In genomic region chr7:1239455-1240295, GRCh38 we compare ENCODE assay signal across 1 cellular context.
TF ChIP-seq lines count a peak whose summit lies in the region.

No MANE protein-coding gene starts in this region.

TF ChIP-seq in H1, 55 proteins besides CTCF, POLR2A, EP300 and RAD21:
- peak; percentile 25 for TF ChIP-seq SUZ12 (IDR thresholded peaks at IDR 0.05; ENCODE audit: low read length)
- TF ChIP-seq CHD2 (IDR thresholded peaks at IDR 0.05; ENCODE audit: low read length): no peak
- no peak for TF ChIP-seq JUN (IDR thresholded peaks at IDR 0.05; ENCODE audit: low read depth, low read length)
- peak; percentile 77 for TF ChIP-seq RNF2 (IDR thresholded peaks at IDR 0.05; ENCODE audit: borderline replicate concordance, low read depth, low read length, missing control alignments, poor library complexity, severe bottlenecking)
- TF ChIP-seq NANOG (IDR thresholded peaks at IDR 0.05; ENCODE audit: insufficient read depth, low read depth, low read length, poor library complexity, severe bottlenecking): no peak
- peak; percentile 74; the same call in 1 of the 2 replicates for TF ChIP-seq CBX8 (IDR thresholded peaks at IDR 0.05; ENCODE audit: borderline replicate concordance, low read depth, low read length)
- peak; percentile 11; the same call in 1 of the 2 replicates for TF ChIP-seq SP1 (IDR thresholded peaks at IDR 0.05; ENCODE audit: low read depth, low read length)
- TF ChIP-seq POLR2AphosphoS5 (IDR thresholded peaks at IDR 0.05; ENCODE audit: low read depth, low read length): no peak
- TF ChIP-seq BRCA1 (IDR thresholded peaks at IDR 0.05; ENCODE audit: low read depth, low read length): no peak
- TF ChIP-seq TBP (IDR thresholded peaks at IDR 0.05; ENCODE audit: low read depth, low read length): no peak
- no peak for TF ChIP-seq GTF2F1 (IDR thresholded peaks at IDR 0.05; ENCODE audit: borderline replicate concordance, low read depth, low read length)
